In genomic region chr17:31581491-31581890, GRCh38 we compare ENCODE assay signal across 8 cellular contexts.
DNase-seq lines count a peak whose midpoint lies in the region; ATAC-seq and TF ChIP-seq lines count a peak whose summit lies in the region.

No MANE protein-coding gene starts in this region.

- ATAC-seq in GM19023 (IDR thresholded peaks at IDR 0.05; ENCODE audit: unreplicated experiment) (no peak), GM19452 (IDR thresholded peaks at IDR 0.05; ENCODE audit: unreplicated experiment) (no peak)
- no peak for ATAC-seq in activated T-helper 17 cell treated with anti-CD3 and anti-CD28 coated beads, Interleukin-2, amount 50 U/mL, for 72 hours (replicated peaks)

- H3F3A ChIP-seq in smooth muscle cell (ENCODE audit: low read depth) = peaks cover 4% of the 10 kb centered on the region

- H3K9me3 Mint-ChIP-seq in HFFc6 = no peaks in the 10 kb centered on the region
- no peaks in the 10 kb centered on the region for H3K9me3 Mint-ChIP-seq in activated T-helper 17 cell treated with anti-CD3 and anti-CD28 coated beads, Interleukin-2, amount 50 U/mL, for 72 hours

- H2AFZ ChIP-seq in smooth muscle cell (ENCODE audit: low read depth) = no peak overlapping the region

- H3K4me1 ChIP-seq in smooth muscle cell (ENCODE audit: low read depth) = peaks cover 7% of the 10 kb centered on the region

- peaks cover 82% of the 10 kb centered on the region for H3K4me1 Mint-ChIP-seq in HFFc6 (ENCODE audit: low read depth)
- H3K4me1 Mint-ChIP-seq in activated T-helper 17 cell treated with anti-CD3 and anti-CD28 coated beads, Interleukin-2, amount 50 U/mL, for 72 hours = no peaks in the 10 kb centered on the region

- in situ Hi-C loops in astrocyte of the spinal cord (cut with HindIII; ENCODE audit: low sequenced_read_pairs) = no loop called here

- no peaks in the 10 kb centered on the region for H3K27me3 ChIP-seq in smooth muscle cell (ENCODE audit: low read depth)

- H3K27ac ChIP-seq in smooth muscle cell (ENCODE audit: low read depth) = peak overlapping the region; percentile 90

- 89% methylated on average over 4 of the region's 4 CpGs for WGBS in smooth muscle cell (ENCODE audit: low lambda C conversion rate)

- peaks cover 59% of the 10 kb centered on the region for H3K79me2 ChIP-seq in smooth muscle cell (ENCODE audit: low read depth)

- peak; percentile 22 for DNase-seq in HFFc6
- peak; percentile 68 for DNase-seq in astrocyte of the spinal cord (ENCODE audit: low read depth, low spot score)
- peak; percentile 36 for DNase-seq in kidney glomerular epithelial cell (lab: John Stamatoyannopoulos, UW)
- DNase-seq in smooth muscle cell (lab: John Stamatoyannopoulos, UW; ENCODE audit: unreplicated experiment) = no peak
- DNase-seq in activated CD4-positive, alpha-beta T cell treated with anti-CD3 and anti-CD28 coated beads for 4 hours = no peak

- H3K27ac Mint-ChIP-seq in HFFc6 = peak overlapping the region; percentile 89
- H3K27ac Mint-ChIP-seq in activated T-helper 17 cell treated with anti-CD3 and anti-CD28 coated beads, Interleukin-2, amount 50 U/mL, for 72 hours = no peak overlapping the region

- H4K20me1 ChIP-seq in smooth muscle cell (ENCODE audit: low read depth) = peaks cover 45% of the 10 kb centered on the region

- H3K9me3 ChIP-seq in smooth muscle cell (replicated peaks; ENCODE audit: low read depth) = no peaks in the 10 kb centered on the region

- H3K36me3 Mint-ChIP-seq in HFFc6 (ENCODE audit: low read depth) = peaks cover 52% of the 10 kb centered on the region
- no peaks in the 10 kb centered on the region for H3K36me3 Mint-ChIP-seq in activated T-helper 17 cell treated with anti-CD3 and anti-CD28 coated beads, Interleukin-2, amount 50 U/mL, for 72 hours (ENCODE audit: low read depth)

- TF ChIP-seq CTCF in HFFc6 (IDR thresholded peaks at IDR 0.05) (no peak), astrocyte of the spinal cord (IDR thresholded peaks at IDR 0.05; ENCODE audit: low read depth, low read length) (no peak), smooth muscle cell (IDR thresholded peaks at IDR 0.05; ENCODE audit: borderline replicate concordance, insufficient read depth, poor library complexity, severe bottlenecking) (no peak)

- H3K9ac ChIP-seq in smooth muscle cell (ENCODE audit: low read depth) = peak overlapping the region; percentile 55

- H3K4me2 ChIP-seq in smooth muscle cell = peak overlapping the region; percentile 38

- H3K4me3 ChIP-seq in astrocyte of the spinal cord (ENCODE audit: low read depth, low read length) (no peak overlapping the region), smooth muscle cell (no peak overlapping the region)

- no peaks in the 10 kb centered on the region; the same call in 1 of the 2 replicates for H3K27me3 Mint-ChIP-seq in HFFc6 (ENCODE audit: insufficient read depth)
- no peaks in the 10 kb centered on the region for H3K27me3 Mint-ChIP-seq in activated T-helper 17 cell treated with anti-CD3 and anti-CD28 coated beads, Interleukin-2, amount 50 U/mL, for 72 hours

- H3K4me3 Mint-ChIP-seq in HFFc6 = peak overlapping the region; percentile 44; the same call in 1 of the 2 replicates
- no peak overlapping the region for H3K4me3 Mint-ChIP-seq in activated T-helper 17 cell treated with anti-CD3 and anti-CD28 coated beads, Interleukin-2, amount 50 U/mL, for 72 hours

- H3K36me3 ChIP-seq in smooth muscle cell (ENCODE audit: low read depth) = no peaks in the 10 kb centered on the region

Comparison
In these comparisons a context has a peak if more than half of its experiments do, and no peak if none do; other contexts are left out.
1. DNase-seq: peak in HFFc6 (single experiment), astrocyte of the spinal cord (single experiment) and kidney glomerular epithelial cell (single experiment); none in smooth muscle cell (single experiment) and activated CD4-positive, alpha-beta T cell treated with anti-CD3 and anti-CD28 coated beads for 4 hours (0 of 2).